Comparison of ENCODE assay signal across 23 cellular contexts in the genomic region with DNA sequence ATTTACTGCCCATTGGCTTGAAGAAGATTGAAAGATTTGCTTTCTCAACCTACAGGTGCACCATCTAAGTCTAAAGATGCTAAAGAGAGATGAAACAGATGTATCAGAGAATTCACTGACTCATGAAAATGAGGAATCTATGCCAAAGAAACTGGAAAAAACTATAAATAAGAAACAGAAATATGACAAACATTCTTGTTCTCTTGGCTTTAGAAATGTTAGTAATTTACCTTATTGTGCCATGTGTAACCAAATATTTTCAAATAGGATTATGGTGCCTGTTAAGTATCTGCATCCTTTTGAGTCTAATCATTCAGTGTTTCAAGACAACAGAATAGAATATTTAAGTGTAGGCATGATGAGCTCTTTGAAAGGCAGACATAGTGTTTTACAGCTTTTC.
DNase-seq lines count a peak whose midpoint lies in the region; ATAC-seq, FAIRE-seq and TF ChIP-seq lines count a peak whose summit lies in the region.
"Had no signal": no experiment of that assay in that cellular context is flagged by ENCODE, and none has a peak within 500 bp of the region (broad histone marks: within the 10 kb centered on the region; RNA-seq: fewer than 3 reads in every experiment).

No MANE protein-coding gene starts in this region.

- no peak for TF ChIP-seq CTCF in D721Med (IDR thresholded peaks at IDR 0.05; ENCODE audit: insufficient read depth, missing control alignments)
- TF ChIP-seq CTCF in K562 (IDR thresholded peaks at IDR 0.05 in 2 of 3, conservative IDR thresholded peaks at IDR 0.05 in 1 of 3; ENCODE audit: insufficient read depth in 2 of 3, low read depth in 1 of 3, low read length in 3 of 3) = no peak

- no peaks in the 10 kb centered on the region for H3K4me1 ChIP-seq in K562 (replicated peaks in 1 of 2; ENCODE audit: control insufficient read depth in 2 of 2, insufficient read depth in 2 of 2, low read length in 2 of 2)
- H3K4me1 ChIP-seq: A549; BLaER1 treated with 17β-estradiol and CSF1 and Interleukin-3, amounts not matched to agents 10 nM and 100 nM; Caco-2 had no signal

- intact Hi-C loops in K562 (cut with micrococcal nuclease) = no loop called here

- H2AFZ ChIP-seq in K562 (ENCODE audit: low read depth, low read length) = no peak overlapping the region

- FAIRE-seq in D721Med (lab: Jason Lieb, UNC) (peak; percentile 38), K562 (lab: Jason Lieb, UNC) (no peak)
- FAIRE-seq: GM12891, GM18507 had no signal

- no peaks in the 10 kb centered on the region for H3K9me1 ChIP-seq in K562 (ENCODE audit: control insufficient read depth, insufficient read depth, low read length)

- no peak overlapping the region for H3K4me2 ChIP-seq in K562 (ENCODE audit: insufficient read depth, low read length)
- H3K4me2 ChIP-seq: A549; BLaER1 treated with 17β-estradiol and CSF1 and Interleukin-3, amounts not matched to agents 10 nM and 100 nM had no signal

- no peak overlapping the region for H3K4me3 ChIP-seq in K562
- H3K4me3 ChIP-seq: A549; BLaER1 treated with 17β-estradiol and CSF1 and Interleukin-3, amounts not matched to agents 10 nM and 100 nM had no signal

- no TSS peak for BruUV-seq in K562 (replicated peaks; lab: Mats Ljungman, UMichigan)

- TF ChIP-seq RAD21 in K562 (CRISPR knock-in tag; conservative IDR thresholded peaks at IDR 0.05 in 1 of 2, IDR thresholded peaks at IDR 0.05 in 1 of 2) = no peak

- ATAC-seq in K562 = no peak
- ATAC-seq: A549; CD8-positive, alpha-beta T cell had no signal

- in situ Hi-C loops in K562 (cut with MboI) = no loop called here

- no peak for TF ChIP-seq POLR2A in K562 (conservative IDR thresholded peaks at IDR 0.05)

- POLR2A ChIA-PET in K562 (lab: Yijun Ruan, JAX) = interaction anchor here (0.7 kb wide), 1 partner anchor 334 kb away, joined by 3 read pairs; no protein-coding TSS in a partner anchor

- no peaks in the 10 kb centered on the region for H3K36me3 ChIP-seq in K562 (ENCODE audit: control insufficient read depth, insufficient read depth, low read length)
- H3K36me3 ChIP-seq: BLaER1 treated with 17β-estradiol and CSF1 and Interleukin-3, amounts not matched to agents 10 nM and 100 nM had no signal

- H3K79me2 ChIP-seq in K562 (ENCODE audit: control insufficient read depth, insufficient read depth, low read length) = no peaks in the 10 kb centered on the region

- peak; percentile 37 for DNase-seq in NCI-H446 treated with DMSO at 0.1 percent for 48 hours (lab: John Stamatoyannopoulos, UW)
- no peak for DNase-seq in NCI-H446 (lab: John Stamatoyannopoulos, UW)
- DNase-seq in D721Med (ENCODE audit: insufficient read length, low spot score) = no peak
- DNase-seq in K562 (ENCODE audit: extremely low read depth in 1 of 4, low spot score in 3 of 4) = no peak
- no peak for DNase-seq in activated naive CD4-positive, alpha-beta T cell (lab: John Stamatoyannopoulos, UW)
- DNase-seq: AML-193; Caco-2; Calu3; CD4-positive, alpha-beta T cell; CD8-positive, alpha-beta T cell; DMS 273 treated with DMSO at 0.1 percent for 48 hours; DMS153; DMS53; DMS79; DND-41; EL; GDM1 had no signal

- H3K27ac ChIP-seq in K562 (ENCODE audit: extremely low read depth, low read depth, low read length) = no peak overlapping the region
- H3K27ac ChIP-seq: 22Rv1; A549; BLaER1 treated with 17β-estradiol and CSF1 and Interleukin-3, amounts not matched to agents 10 nM and 100 nM; C4-2B had no signal

- H3K27me3 ChIP-seq in K562 (ENCODE audit: control insufficient read depth in 2 of 2, insufficient read depth in 2 of 2, low read length in 2 of 2) = peaks cover 0 to 3% of the 10 kb centered on the region in 2 experiments; a peak in 1 of 5 replicates
- H3K27me3 ChIP-seq: BLaER1 treated with 17β-estradiol and CSF1 and Interleukin-3, amounts not matched to agents 10 nM and 100 nM had no signal

- no peak overlapping the region for H3K9ac ChIP-seq in K562 (ENCODE audit: insufficient read depth in 1 of 2, low read depth in 2 of 2, low read length in 2 of 2)
- H3K9ac ChIP-seq: BLaER1 treated with 17β-estradiol and CSF1 and Interleukin-3, amounts not matched to agents 10 nM and 100 nM had no signal

- TF ChIP-seq EP300 in K562 (IDR thresholded peaks at IDR 0.05; ENCODE audit: low read length) = no peak

- CTCF ChIA-PET in K562 (lab: Yijun Ruan, JAX; ENCODE audit: low intra/inter-chr PET ratio) = no interaction called here

- no peaks in the 10 kb centered on the region for H4K20me1 ChIP-seq in K562 (replicated peaks; ENCODE audit: control insufficient read depth, insufficient read depth, low read length)
- H4K20me1 ChIP-seq: BLaER1 treated with 17β-estradiol and CSF1 and Interleukin-3, amounts not matched to agents 10 nM and 100 nM had no signal

- no peaks in the 10 kb centered on the region for H3K9me3 ChIP-seq in K562 (replicated peaks; ENCODE audit: control insufficient read depth, insufficient read depth, low read depth, low read length)
- H3K9me3 ChIP-seq: A549; BLaER1 treated with 17β-estradiol and CSF1 and Interleukin-3, amounts not matched to agents 10 nM and 100 nM; Caco-2 had no signal

TF ChIP-seq in K562, 482 proteins besides CTCF, POLR2A, EP300 and RAD21:
- TF ChIP-seq ETV6 (IDR thresholded peaks at IDR 0.05; ENCODE audit: borderline replicate concordance in 1 of 2, low read depth in 2 of 2, low read length in 1 of 2) (no peak), ETV6 (CRISPR knock-in tag; IDR thresholded peaks at IDR 0.05; ENCODE audit: borderline replicate concordance) (no peak), ZNF316 (IDR thresholded peaks at IDR 0.05) (peak; percentile 26; the same call in 1 of the 2 replicates), TFAM (CRISPR knock-in tag; conservative IDR thresholded peaks at IDR 0.05) (no peak)
